ENCODE assay signal across 11 cellular contexts in the genomic region with DNA sequence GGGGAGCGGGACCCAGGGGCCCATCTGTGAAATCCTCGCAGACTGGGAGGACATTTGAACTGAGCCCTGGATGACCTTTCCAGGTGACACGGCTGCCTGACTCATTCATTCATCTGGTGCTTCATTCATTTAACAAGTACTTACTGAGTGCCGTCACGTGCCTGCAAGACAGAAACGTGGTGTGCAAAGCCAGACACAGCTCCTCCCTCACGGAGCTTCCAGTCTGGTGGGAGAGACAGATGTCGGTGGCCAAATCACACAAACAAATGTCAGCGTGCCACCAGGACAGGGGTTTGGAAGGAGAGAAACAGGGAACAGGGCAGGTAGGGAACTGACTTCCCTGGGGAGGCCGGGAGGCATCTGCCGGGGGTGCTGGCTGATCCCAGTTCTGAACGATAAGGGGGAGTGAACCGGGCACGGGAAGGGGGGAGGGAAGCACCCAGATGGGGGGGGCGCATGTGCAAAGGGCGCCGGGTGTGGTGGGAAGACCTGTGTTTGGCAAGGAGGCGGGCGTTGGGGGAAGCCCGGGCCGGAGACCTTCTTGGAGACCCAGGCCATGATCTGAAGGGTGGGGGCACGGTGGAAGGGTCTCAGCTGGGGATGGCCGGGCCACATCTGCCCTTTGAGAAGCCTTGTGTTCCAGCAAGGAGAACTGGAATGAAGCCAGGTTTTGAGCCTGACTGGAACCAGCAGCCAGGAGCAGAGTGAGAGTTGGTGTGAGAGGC.
DNase-seq lines count a peak whose midpoint lies in the region; ATAC-seq and TF ChIP-seq lines count a peak whose summit lies in the region.
"Had no signal": no experiment of that assay in that cellular context is flagged by ENCODE, and none has a peak within 500 bp of the region (broad histone marks: within the 10 kb centered on the region; RNA-seq: fewer than 3 reads in every experiment).

No MANE protein-coding gene starts in this region.

- H3K4me1 Mint-ChIP-seq in H9: peaks cover 39 to 57% of the 10 kb centered on the region in 2 experiments
- no peaks in the 10 kb centered on the region for H3K4me1 Mint-ChIP-seq in activated CD4-positive, alpha-beta T cell treated with anti-CD3 and anti-CD28 coated beads, Interleukin-2, amount 10 ng/mL, durations not matched to agents 7 days and 5 days

- no CpG with 5 or more reads among the region's 23 CpGs for WGBS in H9 (ENCODE audit: extremely low coverage, insufficient read length, low lambda C conversion rate)

- CTCF ChIA-PET in activated CD4-positive, alpha-beta T cell treated with anti-CD3 and anti-CD28 coated beads, Interleukin-2, amount 10 ng/mL, durations not matched to agents 7 days and 5 days (lab: Charles Lee): no interaction called here

- H3K4me2 ChIP-seq in H9 (ENCODE audit: insufficient read depth, insufficient read length, low read length): no peak overlapping the region

- H3K18ac ChIP-seq in H9 (ENCODE audit: insufficient read length, low read depth, low read length): no peak overlapping the region

- no peak overlapping the region for H3T11ph ChIP-seq in H9 (ENCODE audit: low read length)

- no peak overlapping the region for H3K4ac ChIP-seq in H9 (ENCODE audit: low read depth, low read length)

- no peak overlapping the region for H4K91ac ChIP-seq in H9 (ENCODE audit: insufficient read length, low read depth, low read length)

- no peaks in the 10 kb centered on the region for H3K27me3 Mint-ChIP-seq in H9 (ENCODE audit: low read depth)
- H3K27me3 Mint-ChIP-seq in activated CD4-positive, alpha-beta T cell treated with anti-CD3 and anti-CD28 coated beads, Interleukin-2, amount 10 ng/mL, durations not matched to agents 7 days and 5 days: no peaks in the 10 kb centered on the region

- H4K5ac ChIP-seq in H9 (ENCODE audit: insufficient read length, low read depth, low read length): no peak overlapping the region

- no peak overlapping the region for H2BK12ac ChIP-seq in H9 (ENCODE audit: insufficient read length, low read depth, low read length)

- H3K9ac ChIP-seq in H9 (ENCODE audit: extremely low read depth, insufficient read length, low read length): no peak overlapping the region
- no peak overlapping the region for H3K9ac ChIP-seq in rectal smooth muscle tissue (ENCODE audit: low read length)

- H3K9me3 ChIP-seq in H9 (ENCODE audit: control insufficient read depth, low read depth, low read length): no peaks in the 10 kb centered on the region

- H3K27me3 ChIP-seq in H9 (ENCODE audit: insufficient read depth, low read length): no peaks in the 10 kb centered on the region
- no peaks in the 10 kb centered on the region for H3K27me3 ChIP-seq in foreskin keratinocyte
- H3K27me3 ChIP-seq in rectal smooth muscle tissue (ENCODE audit: control insufficient read depth, insufficient read depth, low read length): no peaks in the 10 kb centered on the region

- no peak overlapping the region for H3K4me3 ChIP-seq in rectal smooth muscle tissue (ENCODE audit: low read length)

- H3K79me1 ChIP-seq in H9 (ENCODE audit: insufficient read depth, low read depth, low read length, poor library complexity, severe bottlenecking): no peaks in the 10 kb centered on the region

- no peak overlapping the region for H2BK5ac ChIP-seq in H9 (ENCODE audit: insufficient read length, low read length)

- no peaks in the 10 kb centered on the region for H3K23me2 ChIP-seq in H9 (ENCODE audit: insufficient read length, low read depth, low read length, poor library complexity, severe bottlenecking)

- H3K14ac ChIP-seq in H9 (ENCODE audit: insufficient read depth, low read length): peak overlapping the region; percentile 53

- H3K23ac ChIP-seq in H9 (ENCODE audit: insufficient read length, low read depth, low read length): no peak overlapping the region

- no peaks in the 10 kb centered on the region for H4K20me1 ChIP-seq in H9 (ENCODE audit: control insufficient read depth, insufficient read depth, insufficient read length)

- TF ChIP-seq CTCF in H9 (conservative IDR thresholded peaks at IDR 0.05): no peak
- no peak for TF ChIP-seq CTCF in foreskin keratinocyte (conservative IDR thresholded peaks at IDR 0.05)

- H3K27ac Mint-ChIP-seq in H9: peak overlapping the region; percentile 88 to 94 (median 89); a peak in 6 of 7 replicates
- H3K27ac Mint-ChIP-seq in activated CD4-positive, alpha-beta T cell treated with anti-CD3 and anti-CD28 coated beads, Interleukin-2, amount 10 ng/mL, durations not matched to agents 7 days and 5 days: no peak overlapping the region
- H3K27ac Mint-ChIP-seq: progenitor cell of endocrine pancreas had no signal

- H2AFZ ChIP-seq in H9 (ENCODE audit: low read length): no peak overlapping the region

- peak; percentile 5 for ATAC-seq in foreskin keratinocyte
- ATAC-seq in GM19452 (IDR thresholded peaks at IDR 0.05; ENCODE audit: unreplicated experiment): no peak

- no peak overlapping the region for H4K8ac ChIP-seq in H9 (replicated peaks; ENCODE audit: insufficient read length, low read depth, low read length)

- H2BK120ac ChIP-seq in H9 (ENCODE audit: low read depth, low read length, poor library complexity, severe bottlenecking): no peak overlapping the region

- H2AK5ac ChIP-seq in H9 (ENCODE audit: insufficient read length, low read length): no peak overlapping the region

- peak overlapping the region in 1 of 2 experiments; percentile 59; a peak in 2 of 5 replicates for H3K4me3 Mint-ChIP-seq in H9
- H3K4me3 Mint-ChIP-seq in activated CD4-positive, alpha-beta T cell treated with anti-CD3 and anti-CD28 coated beads, Interleukin-2, amount 10 ng/mL, durations not matched to agents 7 days and 5 days: no peak overlapping the region

- H3K9me3 Mint-ChIP-seq in H9: no peaks in the 10 kb centered on the region
- no peaks in the 10 kb centered on the region for H3K9me3 Mint-ChIP-seq in activated CD4-positive, alpha-beta T cell treated with anti-CD3 and anti-CD28 coated beads, Interleukin-2, amount 10 ng/mL, durations not matched to agents 7 days and 5 days

- H2BK15ac ChIP-seq in H9 (ENCODE audit: low read depth, low read length): no peak overlapping the region

- POLR2A ChIA-PET in activated CD4-positive, alpha-beta T cell treated with anti-CD3 and anti-CD28 coated beads, Interleukin-2, amount 10 ng/mL, durations not matched to agents 7 days and 5 days (lab: Charles Lee): no interaction called here

- H3K56ac ChIP-seq in H9 (ENCODE audit: insufficient read length, low read depth, low read length): no peak overlapping the region

- no peak overlapping the region for H3K27ac ChIP-seq in H9 (ENCODE audit: insufficient read length, low read depth, low read length)
- no peak overlapping the region for H3K27ac ChIP-seq in foreskin keratinocyte
- H3K27ac ChIP-seq in rectal smooth muscle tissue (ENCODE audit: low read depth, low read length): peak overlapping the region; percentile 52
- H3K27ac ChIP-seq: VCaP had no signal

- H3K36me3 Mint-ChIP-seq in H9 (ENCODE audit: insufficient read depth in 1 of 3, low read depth in 3 of 3): 0 out of 7 replicates have a peak, but pooled peaks cover 0 to 4% (median 0%) of the 10 kb centered on the region in 3 experiments
- H3K36me3 Mint-ChIP-seq in activated CD4-positive, alpha-beta T cell treated with anti-CD3 and anti-CD28 coated beads, Interleukin-2, amount 10 ng/mL, durations not matched to agents 7 days and 5 days (ENCODE audit: low read depth): no peaks in the 10 kb centered on the region

- no peaks in the 10 kb centered on the region; the same call in 1 of the 2 replicates for H3K79me2 ChIP-seq in H9 (ENCODE audit: insufficient read depth, low read length)

- H2BK20ac ChIP-seq in H9 (ENCODE audit: low read depth, low read length, poor library complexity, severe bottlenecking): no peak overlapping the region

- H3K4me1 ChIP-seq in H9 (ENCODE audit: insufficient read depth, low read length): no peaks in the 10 kb centered on the region
- peaks cover 25% of the 10 kb centered on the region for H3K4me1 ChIP-seq in foreskin keratinocyte
- H3K4me1 ChIP-seq in rectal smooth muscle tissue (ENCODE audit: control insufficient read depth, insufficient read depth, low read length): peaks cover 44% of the 10 kb centered on the region

- H3K36me3 ChIP-seq in rectal smooth muscle tissue (ENCODE audit: control insufficient read depth, insufficient read depth, low read length): no peaks in the 10 kb centered on the region

- DNase-seq in H9 (no peak), RPMI7951 (ENCODE audit: low read depth) (peak; percentile 6), foreskin keratinocyte (peak in 1 of 2 donors; percentile 42)
- no peak for DNase-seq in activated CD4-positive, alpha-beta T cell treated with anti-CD3 and anti-CD28 coated beads, Interleukin-2, amount 10 ng/mL, durations not matched to agents 7 days and 5 days
- DNase-seq in activated CD8-positive, alpha-beta memory T cell treated with anti-CD3 and anti-CD28 coated beads for 24 hours: no peak
- DNase-seq in stimulated activated CD4-positive, alpha-beta T cell treated with anti-CD3 and anti-CD28 coated beads, Interleukin-2, amount 100 ng/mL, for 24 hours: no peak
- DNase-seq: MV-4-11 had no signal
